In genomic region chr9:133957772-133958171, GRCh38 we compare ENCODE assay signal across 7 cellular contexts. TPM values are rescaled to one million over a fixed set of nuclear protein-coding genes. Genes with fewer than 3 reads are reported as not detected.
DNase-seq lines count a peak whose midpoint lies in the region; ATAC-seq and TF ChIP-seq lines count a peak whose summit lies in the region.
"Not testable (repeated sequence)": the region's sequence is repeated elsewhere in the genome, so short reads cannot be mapped to it uniquely, and the experiment has no call there.

No MANE protein-coding gene starts in this region.

- not testable (repeated sequence) for TF ChIP-seq CTCF in GM12865 (IDR thresholded peaks at IDR 0.05; ENCODE audit: insufficient read depth, low read depth, low read length, missing control alignments); OCI-LY7 (conservative IDR thresholded peaks at IDR 0.05; ENCODE audit: low read length); WTC11 (IDR thresholded peaks at IDR 0.05); chondrocyte (IDR thresholded peaks at IDR 0.05); mesothelial cell of epicardium (IDR thresholded peaks at IDR 0.05; ENCODE audit: unreplicated experiment); osteocyte (IDR thresholded peaks at IDR 0.05); tibial nerve (IDR thresholded peaks at IDR 0.05)

- H3K36me3 ChIP-seq in OCI-LY7 (ENCODE audit: insufficient read depth, low read length); tibial nerve: not testable (repeated sequence)

- ATAC-seq in WTC11, result not testable (repeated sequence)

- TF ChIP-seq EP300 in tibial nerve (IDR thresholded peaks at IDR 0.05), result not testable (repeated sequence)

- peak overlapping the region; percentile 94 for H3K4me2 ChIP-seq in OCI-LY7 (ENCODE audit: low read length)

- not testable (repeated sequence) for H3K4me3 Mint-ChIP-seq in WTC11; chondrocyte (ENCODE audit: unreplicated experiment); mesothelial cell of epicardium; osteocyte (ENCODE audit: unreplicated experiment)

- 37% methylated on average over 3 of the region's 7 CpGs; no CpG with 5 or more reads in 1 of the 2 donors for WGBS in tibial nerve, 2 donors

- H3K9me2 ChIP-seq in OCI-LY7 (ENCODE audit: insufficient read depth, low read length), result not testable (repeated sequence)

- not testable (repeated sequence) for H2AFZ ChIP-seq in OCI-LY7 (ENCODE audit: low read length)

- peaks cover 29% of the 10 kb centered on the region; the same call in 1 of the 2 replicates for H3K79me2 ChIP-seq in OCI-LY7 (ENCODE audit: insufficient read depth, low read depth, low read length)

- not testable (repeated sequence) for DNase-seq in GM12865 (ENCODE audit: low read depth); OCI-LY7 (ENCODE audit: low spot score); WTC11 (ENCODE audit: low spot score); chondrocyte (ENCODE audit: low spot score); mesothelial cell of epicardium (ENCODE audit: low spot score in 2 of 2, unreplicated experiment in 2 of 2); osteocyte (ENCODE audit: extremely low spot score, unreplicated experiment); tibial nerve (ENCODE audit: low spot score in 2 of 2)

- not testable (repeated sequence) for H3K27me3 ChIP-seq in tibial nerve

- CTCF ChIA-PET in OCI-LY7 (lab: Charles Lee; ENCODE audit: unreplicated experiment); WTC11 (lab: Charles Lee): not testable (repeated sequence)

- POLR2A ChIA-PET in OCI-LY7 (lab: Charles Lee), result interaction anchor here (3.9 kb wide), 1 partner anchor 13 kb away, joined by 46 read pairs; no protein-coding TSS in a partner anchor
- POLR2A ChIA-PET in WTC11 (lab: Charles Lee), result interaction anchor here (0.6 kb wide), 1 partner anchor 145 kb away, joined by 3 read pairs; no protein-coding TSS in a partner anchor

- intact Hi-C loops in OCI-LY7 (cut with micrococcal nuclease; ENCODE audit: unreplicated experiment), result not testable (repeated sequence)

- H3K4me1 ChIP-seq in OCI-LY7 (ENCODE audit: insufficient read depth, low read length, poor library complexity, severe bottlenecking) (peaks cover 87% of the 10 kb centered on the region), tibial nerve (peaks cover 0 to 76% (median 47%) of the 10 kb centered on the region in 4 donors)

- H3K27me3 Mint-ChIP-seq in WTC11 (ENCODE audit: low read depth); chondrocyte (ENCODE audit: low read depth); mesothelial cell of epicardium (ENCODE audit: low read depth); osteocyte (ENCODE audit: unreplicated experiment): not testable (repeated sequence)

- peaks cover 64% of the 10 kb centered on the region for H3K4me1 Mint-ChIP-seq in WTC11
- H3K4me1 Mint-ChIP-seq in chondrocyte (ENCODE audit: low read depth), result peaks cover 56% of the 10 kb centered on the region
- H3K4me1 Mint-ChIP-seq in mesothelial cell of epicardium, result peaks cover 63% of the 10 kb centered on the region
- peaks cover 61% of the 10 kb centered on the region for H3K4me1 Mint-ChIP-seq in osteocyte (ENCODE audit: unreplicated experiment)

- not testable (repeated sequence) for H3K36me3 Mint-ChIP-seq in WTC11; chondrocyte (ENCODE audit: low read depth); mesothelial cell of epicardium; osteocyte (ENCODE audit: unreplicated experiment)

- H3K27ac ChIP-seq in OCI-LY7 (ENCODE audit: low read depth, low read length, poor library complexity, severe bottlenecking) (peak overlapping the region; percentile 93), tibial nerve (peak overlapping the region in 3 of 4 donors; percentile 24 to 72 (median 42))

- not testable (repeated sequence) for H3K9me3 ChIP-seq in OCI-LY7 (ENCODE audit: low read length); tibial nerve

- not testable (repeated sequence) for H4K20me1 ChIP-seq in OCI-LY7 (ENCODE audit: insufficient read depth, low read length)

- H3K4me3 ChIP-seq in GM12865 (ENCODE audit: low read depth, low read length), result peak overlapping the region; percentile 80
- peak overlapping the region; percentile 64 for H3K4me3 ChIP-seq in OCI-LY7 (ENCODE audit: low read depth, low read length, poor library complexity, severe bottlenecking)
- not testable (repeated sequence) for H3K4me3 ChIP-seq in tibial nerve

- BruUV-seq in OCI-LY7 (replicated peaks; lab: Mats Ljungman, UMichigan), result not testable (repeated sequence)

- H3K27ac Mint-ChIP-seq in WTC11 (peak overlapping the region; percentile 84), chondrocyte (ENCODE audit: unreplicated experiment) (peak overlapping the region; percentile 87), mesothelial cell of epicardium (peak overlapping the region; percentile 97), osteocyte (ENCODE audit: unreplicated experiment) (peak overlapping the region; percentile 84)

- H3K9me3 Mint-ChIP-seq in WTC11; chondrocyte (ENCODE audit: low read depth); mesothelial cell of epicardium; osteocyte (ENCODE audit: unreplicated experiment): not testable (repeated sequence)

- not testable (repeated sequence) for TF ChIP-seq POLR2A in tibial nerve (IDR thresholded peaks at IDR 0.05)

RNA-seq across cellular contexts. Expression of gene VAV2, which starts 34.4 kb away (rescaled TPM):
- total RNA-seq in OCI-LY7 (2014; rRNA removed; shearing (Covaris generic)), result 10.6 and 11.0 TPM in 2 replicates
- total RNA-seq in OCI-LY7 (2022), result 23.2 and 27.8 TPM in 2 replicates
- total RNA-seq in WTC11 (2021), result 31.1 to 39.7 TPM (median 34.9 TPM) in 3 replicates
- total RNA-seq in chondrocyte, result 17.7 to 34.2 TPM (median 19.3 TPM) in 3 replicates
- total RNA-seq in mesothelial cell of epicardium, result 57.5 to 62.1 TPM (median 61.9 TPM) in 3 replicates
- 21.5 and 24.4 TPM in 2 replicates for total RNA-seq in osteocyte
- 10 to 100 TPM; 10.3 to 20.1 (median 13.1) TPM for total RNA-seq in tibial nerve
